Comparison of ENCODE assay signal across 8 cellular contexts in genomic region chr2:106030287-106031268, GRCh38.
DNase-seq lines count a peak whose midpoint lies in the region; TF ChIP-seq lines count a peak whose summit lies in the region.

No MANE protein-coding gene starts in this region.

- WGBS in GM23248 (ENCODE audit: low coverage in 1 of 2, low lambda C conversion rate in 2 of 2, missing lambda C conversion rate in 2 of 2), 2 experiments: 12 to 13% methylated on average over 14 of the region's 14 CpGs
- WGBS in esophagus squamous epithelium, 2 donors: 10 to 20% methylated on average over 9 to 13 of the region's 14 CpGs
- 19% methylated on average over 14 of the region's 14 CpGs for WGBS in prostate gland

- H3K4me1 Mint-ChIP-seq in activated T-helper 2 cell treated with anti-CD3 and anti-CD28 coated beads, Interferon-gamma antibody, Interleukin-2, Interleukin-4, amounts not matched to agents 10 μg/mL and 5 μg/mL and 100 μg/mL, durations not matched to agents 14 hours and 24 hours and 36 hours (ENCODE audit: low read depth): peaks cover 10% of the 10 kb centered on the region

- TF ChIP-seq POLR2A in Peyer's patch (IDR thresholded peaks at IDR 0.05) (peak in 1 of 2 donors; percentile 30), esophagus squamous epithelium (IDR thresholded peaks at IDR 0.05) (no peak), prostate gland (IDR thresholded peaks at IDR 0.05) (no peak), uterus (IDR thresholded peaks at IDR 0.05) (no peak)

- H3K9me3 Mint-ChIP-seq in activated T-helper 2 cell treated with anti-CD3 and anti-CD28 coated beads, Interferon-gamma antibody, Interleukin-2, Interleukin-4, amounts not matched to agents 10 μg/mL and 5 μg/mL and 100 μg/mL, durations not matched to agents 14 hours and 24 hours and 36 hours: peaks cover 6% of the 10 kb centered on the region

- no peaks in the 10 kb centered on the region for H3K9me2 ChIP-seq in GM23248 (ENCODE audit: insufficient read depth)

- H2AFZ ChIP-seq in GM23248: peak overlapping the region; percentile 69

- peak overlapping the region; percentile 54 for H3K4me2 ChIP-seq in GM23248 (ENCODE audit: unreplicated experiment)

- no peak overlapping the region for H3K9ac ChIP-seq in GM23248

- no peak overlapping the region for H3K27ac Mint-ChIP-seq in activated T-helper 2 cell treated with anti-CD3 and anti-CD28 coated beads, Interferon-gamma antibody, Interleukin-2, Interleukin-4, amounts not matched to agents 10 μg/mL and 5 μg/mL and 100 μg/mL, durations not matched to agents 14 hours and 24 hours and 36 hours

- H3F3A ChIP-seq in GM23248 (ENCODE audit: insufficient read depth): no peaks in the 10 kb centered on the region

- no peaks in the 10 kb centered on the region for H3K27me3 Mint-ChIP-seq in activated T-helper 2 cell treated with anti-CD3 and anti-CD28 coated beads, Interferon-gamma antibody, Interleukin-2, Interleukin-4, amounts not matched to agents 10 μg/mL and 5 μg/mL and 100 μg/mL, durations not matched to agents 14 hours and 24 hours and 36 hours (ENCODE audit: low read depth)

- no peak overlapping the region for H3K27ac ChIP-seq in GM23248
- peak overlapping the region in 3 of 4 donors; percentile 54 to 89 (median 79) for H3K27ac ChIP-seq in Peyer's patch
- peak overlapping the region; percentile 38 to 91 (median 84) for H3K27ac ChIP-seq in esophagus squamous epithelium
- H3K27ac ChIP-seq in prostate gland: peak overlapping the region; percentile 64 to 73
- peak overlapping the region; percentile 88 to 91 for H3K27ac ChIP-seq in uterus
- no peak overlapping the region for H3K27ac ChIP-seq in effector memory CD4-positive, alpha-beta T cell (ENCODE audit: insufficient read depth, low read length, poor library complexity, severe bottlenecking)

- H3K4me1 ChIP-seq in GM23248 (ENCODE audit: insufficient read depth): peaks cover 11% of the 10 kb centered on the region; the same call in 1 of the 2 replicates
- H3K4me1 ChIP-seq in Peyer's patch: peaks cover 0 to 36% (median 5%) of the 10 kb centered on the region in 4 donors
- peaks cover 7 to 25% (median 15%) of the 10 kb centered on the region in 3 donors for H3K4me1 ChIP-seq in esophagus squamous epithelium
- H3K4me1 ChIP-seq in prostate gland (replicated peaks): no peaks in the 10 kb centered on the region
- H3K4me1 ChIP-seq in uterus: peaks cover 0 to 6% of the 10 kb centered on the region in 2 donors
- H3K4me1 ChIP-seq in effector memory CD4-positive, alpha-beta T cell (ENCODE audit: control insufficient read depth, insufficient read depth, low read length, poor library complexity, severe bottlenecking): no peaks in the 10 kb centered on the region

- H3K9me3 ChIP-seq in GM23248 (ENCODE audit: low read depth) (no peaks in the 10 kb centered on the region), Peyer's patch (no peaks in the 10 kb centered on the region), esophagus squamous epithelium (no peaks in the 10 kb centered on the region), prostate gland (no peaks in the 10 kb centered on the region), uterus (no peaks in the 10 kb centered on the region)
- H3K9me3 ChIP-seq in effector memory CD4-positive, alpha-beta T cell (ENCODE audit: control insufficient read depth, low read length): no peaks in the 10 kb centered on the region

- in situ Hi-C loops in GM23248 (cut with MboI): no loop called here

- H3K4me3 Mint-ChIP-seq in activated T-helper 2 cell treated with anti-CD3 and anti-CD28 coated beads, Interferon-gamma antibody, Interleukin-2, Interleukin-4, amounts not matched to agents 10 μg/mL and 5 μg/mL and 100 μg/mL, durations not matched to agents 14 hours and 24 hours and 36 hours (ENCODE audit: low read depth): no peak overlapping the region

- peak; percentile 56 for DNase-seq in GM23248
- peak in 2 of 3 donors; percentile 69 to 71 for DNase-seq in Peyer's patch
- no peak for DNase-seq in esophagus squamous epithelium (lab: John Stamatoyannopoulos, UW)
- peak; percentile 67 for DNase-seq in prostate gland (ENCODE audit: low spot score)
- DNase-seq in uterus: peak; percentile 44 to 67
- DNase-seq in effector memory CD4-positive, alpha-beta T cell: no peak
- DNase-seq in activated T-helper 2 cell treated with anti-CD3 and anti-CD28 coated beads, Interferon-gamma antibody, Interleukin-2, Interleukin-4, amounts not matched to agents 10 μg/mL and 5 μg/mL and 100 μg/mL, durations not matched to agents 14 hours and 24 hours and 36 hours (ENCODE audit: low spot score): no peak
- DNase-seq in NCI-H1092 (lab: John Stamatoyannopoulos, UW): no peak

- no peak overlapping the region for H3K4me3 ChIP-seq in GM23248
- no peak overlapping the region for H3K4me3 ChIP-seq in Peyer's patch
- peak overlapping the region in 1 of 4 donors; percentile 27 for H3K4me3 ChIP-seq in esophagus squamous epithelium
- H3K4me3 ChIP-seq in prostate gland: no peak overlapping the region
- H3K4me3 ChIP-seq in uterus: peak overlapping the region in 1 of 2 donors; percentile 5
- H3K4me3 ChIP-seq in effector memory CD4-positive, alpha-beta T cell (ENCODE audit: insufficient read depth, low read depth, low read length, poor library complexity, severe bottlenecking): no peak overlapping the region

- H4K20me1 ChIP-seq in GM23248 (ENCODE audit: insufficient read depth): no peaks in the 10 kb centered on the region

- peaks cover 1% of the 10 kb centered on the region for H3K27me3 ChIP-seq in GM23248 (replicated peaks; ENCODE audit: insufficient read depth)
- no peaks in the 10 kb centered on the region for H3K27me3 ChIP-seq in Peyer's patch
- H3K27me3 ChIP-seq in esophagus squamous epithelium: no peaks in the 10 kb centered on the region
- H3K27me3 ChIP-seq in prostate gland (replicated peaks; ENCODE audit: insufficient read depth): no peaks in the 10 kb centered on the region
- H3K27me3 ChIP-seq in uterus: no peaks in the 10 kb centered on the region
- H3K27me3 ChIP-seq in effector memory CD4-positive, alpha-beta T cell (replicated peaks; ENCODE audit: control insufficient read depth, insufficient read depth, low read length, poor library complexity, severe bottlenecking): no peaks in the 10 kb centered on the region

- H3K36me3 Mint-ChIP-seq in activated T-helper 2 cell treated with anti-CD3 and anti-CD28 coated beads, Interferon-gamma antibody, Interleukin-2, Interleukin-4, amounts not matched to agents 10 μg/mL and 5 μg/mL and 100 μg/mL, durations not matched to agents 14 hours and 24 hours and 36 hours (ENCODE audit: low read depth): no peaks in the 10 kb centered on the region

- intact Hi-C loops in esophagus squamous epithelium (cut with DNase I): no loop called here
- intact Hi-C loops in prostate gland (cut with DNase I): loop anchor here (5.0 kb wide), 1 partner anchor 37 kb away; a partner anchor contains a TSS
- intact Hi-C loops in uterus (cut with DNase I; ENCODE audit: low total_unique reads): no loop called here
- intact Hi-C loops in activated T-helper 2 cell treated with anti-CD3 and anti-CD28 coated beads, Interferon-gamma antibody, Interleukin-2, Interleukin-4, amounts not matched to agents 10 μg/mL and 5 μg/mL and 100 μg/mL, durations not matched to agents 14 hours and 24 hours and 36 hours (cut with micrococcal nuclease): no loop called here

- no peaks in the 10 kb centered on the region for H3K79me2 ChIP-seq in GM23248 (ENCODE audit: insufficient read depth)

- TF ChIP-seq CTCF in Peyer's patch (IDR thresholded peaks at IDR 0.05) (no peak), esophagus squamous epithelium (IDR thresholded peaks at IDR 0.05) (no peak), prostate gland (IDR thresholded peaks at IDR 0.05) (no peak), uterus (IDR thresholded peaks at IDR 0.05) (no peak)

- H3K36me3 ChIP-seq in GM23248 (ENCODE audit: low read depth) (no peaks in the 10 kb centered on the region), Peyer's patch (no peaks in the 10 kb centered on the region), esophagus squamous epithelium (no peaks in the 10 kb centered on the region), prostate gland (no peaks in the 10 kb centered on the region), uterus (no peaks in the 10 kb centered on the region)
- no peaks in the 10 kb centered on the region for H3K36me3 ChIP-seq in effector memory CD4-positive, alpha-beta T cell (ENCODE audit: control insufficient read depth, insufficient read depth, low read length)

Comparison
In these comparisons a context has a peak if more than half of its experiments do, and no peak if none do; other contexts are left out.
1. DNase-seq: peak in GM23248 (single experiment), Peyer's patch (2 of 3), prostate gland (single experiment) and uterus (2 of 2); none in esophagus squamous epithelium (single experiment), effector memory CD4-positive, alpha-beta T cell (0 of 3), activated T-helper 2 cell treated with anti-CD3 and anti-CD28 coated beads, Interferon-gamma antibody, Interleukin-2, Interleukin-4, amounts not matched to agents 10 μg/mL and 5 μg/mL and 100 μg/mL, durations not matched to agents 14 hours and 24 hours and 36 hours (single experiment) and NCI-H1092 (single experiment).
2. H3K27ac ChIP-seq: peak in Peyer's patch (3 of 4), esophagus squamous epithelium (4 of 4), prostate gland (2 of 2) and uterus (2 of 2); none in GM23248 (single experiment) and effector memory CD4-positive, alpha-beta T cell (single experiment).